7 cellular contexts compared by ENCODE assay signal in the genomic region with DNA sequence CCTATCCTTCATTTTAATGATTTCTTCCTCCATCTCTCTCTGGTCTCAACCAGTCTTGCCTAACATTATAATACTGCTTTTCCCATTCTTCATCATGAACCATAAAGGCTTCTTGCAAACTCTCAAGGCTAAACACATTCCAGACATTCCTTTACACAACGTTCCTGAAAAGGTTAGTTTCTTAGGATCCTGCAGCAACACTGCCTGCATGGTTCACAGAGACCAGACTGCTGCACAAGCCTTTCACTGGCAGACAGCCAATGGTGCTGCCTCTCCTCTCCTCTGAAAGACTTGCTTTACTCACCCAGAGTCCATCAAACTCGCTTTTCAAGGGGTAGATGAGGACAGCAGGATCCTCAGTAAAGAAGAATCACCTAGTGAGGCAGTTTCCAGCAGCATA.
DNase-seq lines count a peak whose midpoint lies in the region; TF ChIP-seq lines count a peak whose summit lies in the region.
"Not testable (repeated sequence)": the region's sequence is repeated elsewhere in the genome, so short reads cannot be mapped to it uniquely, and the experiment has no call there.

No MANE protein-coding gene starts in this region.

- not testable (repeated sequence) for H3K4me1 Mint-ChIP-seq in neural progenitor cell

- H2AFZ ChIP-seq in PC-9; neural progenitor cell (replicated peaks): not testable (repeated sequence)

- not testable (repeated sequence) for H3K4me3 ChIP-seq in PC-9; astrocyte of the cerebellum (ENCODE audit: low read depth, low read length); neural progenitor cell

- not testable (repeated sequence) for H3K9me2 ChIP-seq in PC-9 (ENCODE audit: insufficient read depth)

- POLR2A ChIA-PET in PC-9 (lab: Charles Lee; ENCODE audit: unreplicated experiment) = not testable (repeated sequence)

- not testable (repeated sequence) for H3K27ac ChIP-seq in PC-9
- peak overlapping the region; percentile 33 for H3K27ac ChIP-seq in neural progenitor cell

- CTCF ChIA-PET in PC-9 (lab: Charles Lee) = not testable (repeated sequence)

- TF ChIP-seq CTCF in PC-9 (conservative IDR thresholded peaks at IDR 0.05); astrocyte of the cerebellum (IDR thresholded peaks at IDR 0.05; ENCODE audit: low read depth, low read length, missing control alignments); neural progenitor cell (IDR thresholded peaks at IDR 0.05): not testable (repeated sequence)

- H3K36me3 Mint-ChIP-seq in neural progenitor cell = not testable (repeated sequence)

- peak overlapping the region; percentile 15 for H3K27ac Mint-ChIP-seq in neural progenitor cell

- not testable (repeated sequence) for H3K9ac ChIP-seq in neural progenitor cell

- in situ Hi-C loops in astrocyte of the cerebellum (cut with HindIII; ENCODE audit: low sequenced_read_pairs) = not testable (repeated sequence)

- H3K4me2 ChIP-seq in PC-9 = not testable (repeated sequence)
- peak overlapping the region; percentile 51 for H3K4me2 ChIP-seq in neural progenitor cell

- intact Hi-C loops in PC-9 (cut with micrococcal nuclease; ENCODE audit: unreplicated experiment) = not testable (repeated sequence)

- peak overlapping the region; percentile 12 for H3K4me3 Mint-ChIP-seq in neural progenitor cell

- not testable (repeated sequence) for H3K27me3 ChIP-seq in PC-9 (ENCODE audit: insufficient read depth, low read depth); neural progenitor cell

- not testable (repeated sequence) for H3K79me2 ChIP-seq in PC-9 (ENCODE audit: low read depth); neural progenitor cell (ENCODE audit: low read depth)

- not testable (repeated sequence) for H3K9me3 ChIP-seq in PC-9 (ENCODE audit: insufficient read depth, low read depth); neural progenitor cell (ENCODE audit: low read depth)

- not testable (repeated sequence) for BruUV-seq in PC-9 (replicated peaks; lab: Mats Ljungman, UMichigan)

- DNase-seq in EH (ENCODE audit: low read depth) = peak; percentile 65
- DNase-seq in HS-27A (ENCODE audit: low read depth) = peak; percentile 27
- DNase-seq in PC-9 = peak; percentile 34 to 37
- peak; percentile 29 for DNase-seq in astrocyte of the cerebellum (ENCODE audit: low read depth)
- DNase-seq in fibroblast of gingiva (ENCODE audit: low read depth) = peak; percentile 61
- peak; percentile 3 for DNase-seq in iPS DF 19.7 (ENCODE audit: low read depth, low spot score)
- DNase-seq in neural progenitor cell (ENCODE audit: low spot score) = peak; percentile 77

- not testable (repeated sequence) for H3K27me3 Mint-ChIP-seq in neural progenitor cell (ENCODE audit: insufficient read depth, low read depth)

- not testable (repeated sequence) for H3F3A ChIP-seq in PC-9 (ENCODE audit: insufficient read depth, low read depth); neural progenitor cell (ENCODE audit: low read depth)

- not testable (repeated sequence) for H3K4me1 ChIP-seq in PC-9 (replicated peaks; ENCODE audit: insufficient read depth); neural progenitor cell

- H3K36me3 ChIP-seq in PC-9 (ENCODE audit: low read depth); neural progenitor cell: not testable (repeated sequence)

- not testable (repeated sequence) for H4K20me1 ChIP-seq in PC-9 (ENCODE audit: insufficient read depth); neural progenitor cell (ENCODE audit: low read depth)

- H3K9me3 Mint-ChIP-seq in neural progenitor cell = not testable (repeated sequence)

Comparison
In these comparisons a context has a peak if more than half of its experiments do, and no peak if none do; other contexts are left out.
1. DNase-seq: peak in every context shown above with its lines; median percentile 77 in neural progenitor cell; 65 in EH; 61 in fibroblast of gingiva; 36 in PC-9; 29 in astrocyte of the cerebellum; 27 in HS-27A; 3 in iPS DF 19.7.